ENCODE assay signal across 28 cellular contexts in the genomic region with DNA sequence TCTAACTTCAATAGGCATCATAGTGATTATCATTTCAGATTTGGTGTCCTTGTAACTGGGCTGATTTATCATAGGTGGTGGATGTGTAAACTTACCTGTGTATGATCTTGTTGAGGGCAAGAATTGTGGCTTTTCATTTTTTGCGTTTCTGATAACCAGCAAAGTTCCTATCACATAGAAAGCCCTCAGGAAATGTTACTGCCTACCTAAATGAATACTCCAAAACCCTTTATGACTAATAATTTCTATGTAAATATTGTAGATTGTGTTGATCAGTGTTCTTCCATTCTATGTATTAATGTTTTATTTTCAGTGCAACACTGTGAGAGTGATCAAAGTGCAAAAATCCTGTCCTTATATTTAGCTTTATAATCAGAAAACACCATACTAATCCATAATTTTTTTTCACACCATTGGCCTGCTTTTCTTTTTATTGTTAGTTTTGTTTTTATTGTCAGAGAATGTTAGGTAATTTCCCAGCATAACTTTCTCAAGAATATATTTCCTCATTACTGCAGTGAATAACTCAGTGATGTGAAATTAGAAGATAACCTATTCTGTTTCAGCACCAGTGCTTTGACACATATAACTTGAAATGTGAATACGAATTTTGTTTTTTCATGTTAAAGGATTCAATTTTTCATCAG.
A peak's percentile ranks its signal among the peaks of the same experiment; 100 is the strongest.
DNase-seq lines count a peak whose midpoint lies in the region; ATAC-seq, FAIRE-seq and TF ChIP-seq lines count a peak whose summit lies in the region.
"Had no signal": no experiment of that assay in that cellular context is flagged by ENCODE, and none has a peak within 500 bp of the region (broad histone marks: within the 10 kb centered on the region; RNA-seq: fewer than 3 reads in every experiment).

No MANE protein-coding gene starts in this region.

- DNase-seq in activated T-cell treated with anti-CD3 and anti-CD28 coated beads, Interleukin-2, amount 50 U/mL, for 24 hours, result no peak
- no peak for DNase-seq in activated T-cell treated with anti-CD3 and anti-CD28 coated beads for 4 hours
- no peak for DNase-seq in GM19239 (ENCODE audit: insufficient read length, low spot score)
- DNase-seq in stimulated activated naive B cell treated with anti-CD40 and anti-IgM and Interleukin-4, amounts not matched to agents 10 μg/mL and 1 μg/mL and 100 μg/mL, for 72 hours, result no peak
- no peak for DNase-seq in islet precursor cell
- DNase-seq in DMS53 (lab: John Stamatoyannopoulos, UW), result no peak
- no peak for DNase-seq in central memory CD4-positive, alpha-beta T cell
- DNase-seq: activated effector memory CD4-positive, alpha-beta T cell treated with anti-CD3 and anti-CD28 coated beads, Interleukin-2, amount 50 U/mL, for 16 hours; activated naive CD8-positive, alpha-beta T cell treated with anti-CD3 and anti-CD28 coated beads, Interleukin-2, amount 50 U/mL, for 24 hours; CD4-positive, alpha-beta T cell; cerebellar nuclear complex; GM23248; left ventricle myocardium superior; NCI-H1048; NCI-H187; NCI-H524 treated with DMSO at 0.1 percent for 48 hours; Peyer's patch; right lobe of liver; SHP77 treated with DMSO at 0.1 percent for 48 hours; stimulated activated CD4-positive, alpha-beta T cell treated with anti-CD3 and anti-CD28 coated beads, Interleukin-12 subunit alpha, Interleukin-12 subunit beta, amount 100 ng/mL, for 4 hours; stimulated activated CD4-positive, alpha-beta T cell treated with anti-CD3 and anti-CD28 coated beads, Interleukin-4, amount 100 ng/mL, for 1 hour; SW 1271; T1000; testis had no signal

- peaks cover 42% of the 10 kb centered on the region; the same call in 1 of the 2 replicates for H3K79me2 ChIP-seq in OCI-LY3 (ENCODE audit: low read length)

- H3K27ac Mint-ChIP-seq in activated T-cell treated with anti-CD3 and anti-CD28 coated beads, Interleukin-2, amount 50 U/mL, for 24 hours, result peak overlapping the region; percentile 60
- no peak overlapping the region for H3K27ac Mint-ChIP-seq in stimulated activated naive B cell treated with anti-CD40 and anti-IgM and Interleukin-4, amounts not matched to agents 10 μg/mL and 1 μg/mL and 100 μg/mL, for 72 hours
- H3K27ac Mint-ChIP-seq: activated naive CD8-positive, alpha-beta T cell treated with anti-CD3 and anti-CD28 coated beads, Interleukin-2, amount 50 U/mL, for 24 hours; CD4-positive, alpha-beta T cell; progenitor cell of endocrine pancreas had no signal

- ATAC-seq in stimulated activated naive B cell treated with anti-CD40 and anti-IgM and Interleukin-4, amounts not matched to agents 10 μg/mL and 1 μg/mL and 100 μg/mL, for 72 hours (replicated peaks), result peak; percentile 38 to 67
- ATAC-seq: activated naive CD8-positive, alpha-beta T cell treated with anti-CD3 and anti-CD28 coated beads, Interleukin-2, amount 50 U/mL, for 24 hours; left ventricle myocardium superior; right lobe of liver had no signal

- H3K36me3 Mint-ChIP-seq in activated T-cell treated with anti-CD3 and anti-CD28 coated beads, Interleukin-2, amount 50 U/mL, for 24 hours (ENCODE audit: low read depth), result peaks cover 14% of the 10 kb centered on the region
- H3K36me3 Mint-ChIP-seq in stimulated activated naive B cell treated with anti-CD40 and anti-IgM and Interleukin-4, amounts not matched to agents 10 μg/mL and 1 μg/mL and 100 μg/mL, for 72 hours, result peaks cover 2 to 3% of the 10 kb centered on the region in 2 donors

- no peak for TF ChIP-seq CTCF in OCI-LY3 (IDR thresholded peaks at IDR 0.05; ENCODE audit: low read depth, low read length)

- FAIRE-seq in GM19239 (lab: Jason Lieb, UNC), result peak; percentile 23
- FAIRE-seq: endothelial cell of umbilical vein, urothelium cell line had no signal

- no peak overlapping the region for H2AFZ ChIP-seq in OCI-LY3 (ENCODE audit: low read depth, low read length)
- H2AFZ ChIP-seq: GM23248 had no signal

- H3K27me3 ChIP-seq in OCI-LY3 (ENCODE audit: low read depth, low read length), result no peaks in the 10 kb centered on the region
- H3K27me3 ChIP-seq: Peyer's patch, right lobe of liver, testis had no signal

- H3K9me3 ChIP-seq in OCI-LY3 (ENCODE audit: insufficient read depth, low read length), result no peaks in the 10 kb centered on the region
- H3K9me3 ChIP-seq: Peyer's patch, right lobe of liver, testis had no signal

- no peak overlapping the region for H3K9ac ChIP-seq in OCI-LY3 (ENCODE audit: low read length)
- H3K9ac ChIP-seq: GM23248 had no signal

- H3K27me3 Mint-ChIP-seq in activated T-cell treated with anti-CD3 and anti-CD28 coated beads, Interleukin-2, amount 50 U/mL, for 24 hours, result no peaks in the 10 kb centered on the region
- no peaks in the 10 kb centered on the region for H3K27me3 Mint-ChIP-seq in stimulated activated naive B cell treated with anti-CD40 and anti-IgM and Interleukin-4, amounts not matched to agents 10 μg/mL and 1 μg/mL and 100 μg/mL, for 72 hours
- H3K27me3 Mint-ChIP-seq: activated naive CD8-positive, alpha-beta T cell treated with anti-CD3 and anti-CD28 coated beads, Interleukin-2, amount 50 U/mL, for 24 hours; CD4-positive, alpha-beta T cell; progenitor cell of endocrine pancreas had no signal

- H3K36me3 ChIP-seq in OCI-LY3 (replicated peaks; ENCODE audit: low read depth, low read length), result no peaks in the 10 kb centered on the region
- H3K36me3 ChIP-seq: Peyer's patch, right lobe of liver had no signal

- H3K4me3 ChIP-seq in OCI-LY3 (ENCODE audit: low read length), result no peak overlapping the region
- H3K4me3 ChIP-seq: GM23248, Peyer's patch, right lobe of liver, testis had no signal

- peaks cover 11% of the 10 kb centered on the region for H3K4me1 ChIP-seq in OCI-LY3 (ENCODE audit: low read length)
- H3K4me1 ChIP-seq: Peyer's patch, testis had no signal

- H4K20me1 ChIP-seq in OCI-LY3 (ENCODE audit: insufficient read depth, low read length), result peaks cover 16% of the 10 kb centered on the region

- peaks cover 28% of the 10 kb centered on the region for H3K4me1 Mint-ChIP-seq in activated T-cell treated with anti-CD3 and anti-CD28 coated beads, Interleukin-2, amount 50 U/mL, for 24 hours (ENCODE audit: low read depth)
- H3K4me1 Mint-ChIP-seq in stimulated activated naive B cell treated with anti-CD40 and anti-IgM and Interleukin-4, amounts not matched to agents 10 μg/mL and 1 μg/mL and 100 μg/mL, for 72 hours, result peaks cover 2 to 11% of the 10 kb centered on the region in 2 donors

- H3K4me2 ChIP-seq in OCI-LY3 (ENCODE audit: low read length), result peak overlapping the region; percentile 16

- no peak overlapping the region for H3K4me3 Mint-ChIP-seq in activated T-cell treated with anti-CD3 and anti-CD28 coated beads, Interleukin-2, amount 50 U/mL, for 24 hours
- no peak overlapping the region for H3K4me3 Mint-ChIP-seq in stimulated activated naive B cell treated with anti-CD40 and anti-IgM and Interleukin-4, amounts not matched to agents 10 μg/mL and 1 μg/mL and 100 μg/mL, for 72 hours
- H3K4me3 Mint-ChIP-seq: activated naive CD8-positive, alpha-beta T cell treated with anti-CD3 and anti-CD28 coated beads, Interleukin-2, amount 50 U/mL, for 24 hours; CD4-positive, alpha-beta T cell had no signal

- peaks cover 17% of the 10 kb centered on the region for H3K9me3 Mint-ChIP-seq in activated T-cell treated with anti-CD3 and anti-CD28 coated beads, Interleukin-2, amount 50 U/mL, for 24 hours
- peaks cover 0 to 3% of the 10 kb centered on the region in 2 donors for H3K9me3 Mint-ChIP-seq in stimulated activated naive B cell treated with anti-CD40 and anti-IgM and Interleukin-4, amounts not matched to agents 10 μg/mL and 1 μg/mL and 100 μg/mL, for 72 hours
- H3K9me3 Mint-ChIP-seq: CD4-positive, alpha-beta T cell had no signal

- no peak overlapping the region for H3K27ac ChIP-seq in OCI-LY3 (ENCODE audit: low read length)
- H3K27ac ChIP-seq: GM23248, Peyer's patch, right lobe of liver had no signal
